ENCODE assay signal across 8 cellular contexts in the genomic region with DNA sequence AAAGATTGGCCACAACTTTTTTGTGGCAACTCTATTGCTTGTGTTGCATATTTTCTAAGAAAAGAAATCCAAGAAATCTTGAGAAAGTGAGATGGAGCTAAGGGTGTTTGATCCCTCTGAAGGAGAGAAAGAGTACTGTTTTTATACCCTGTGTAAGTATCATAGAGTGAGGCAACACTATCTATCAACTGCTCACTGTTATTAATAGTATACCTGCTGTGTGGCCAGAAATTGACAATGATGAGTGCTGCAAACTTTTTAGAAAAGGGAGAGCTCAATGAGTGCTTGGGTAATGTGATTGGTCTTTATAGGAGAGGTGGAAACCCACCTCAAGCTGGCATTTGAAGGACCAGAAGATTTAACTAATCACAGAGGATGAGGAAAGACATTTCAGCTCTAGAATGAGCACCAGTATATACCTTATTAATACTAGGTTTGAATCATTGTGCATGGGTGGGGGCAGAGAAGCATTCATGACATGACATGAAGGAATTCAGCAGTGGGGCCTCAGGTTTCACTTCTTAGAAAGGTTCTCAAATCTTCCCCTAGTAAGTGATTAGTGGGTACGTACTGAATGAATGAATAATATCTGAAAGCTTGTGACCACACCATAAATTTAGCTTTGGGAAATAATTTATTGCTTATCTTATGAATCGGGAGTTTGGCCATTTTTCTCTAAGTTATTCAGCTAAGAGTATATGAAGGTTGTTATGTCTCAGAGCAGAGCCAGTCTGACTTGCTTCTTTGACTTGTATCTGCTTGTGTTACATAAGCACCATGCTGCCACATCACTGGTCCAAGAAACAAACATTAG.
A peak's percentile ranks its signal among the peaks of the same experiment; 100 is the strongest.
DNase-seq lines count a peak whose midpoint lies in the region; ATAC-seq and TF ChIP-seq lines count a peak whose summit lies in the region.

No MANE protein-coding gene starts in this region.

- no peak overlapping the region for H2BK5ac ChIP-seq in H9 (ENCODE audit: insufficient read length, low read length)

- H3K4me3 Mint-ChIP-seq in activated CD8-positive, alpha-beta memory T cell treated with anti-CD3 and anti-CD28 coated beads, Interleukin-2, amount 10 ng/mL, durations not matched to agents 7 days and 5 days, result no peak overlapping the region
- no peak overlapping the region for H3K4me3 Mint-ChIP-seq in H9

- peak overlapping the region; percentile 37; the same call in 1 of the 2 replicates for H3K4me2 ChIP-seq in SK-N-SH
- peak overlapping the region; percentile 31 for H3K4me2 ChIP-seq in skeletal muscle satellite cell (ENCODE audit: low read length)
- H3K4me2 ChIP-seq in H9 (ENCODE audit: insufficient read depth, insufficient read length, low read length), result no peak overlapping the region

- H3K27ac Mint-ChIP-seq in activated CD8-positive, alpha-beta memory T cell treated with anti-CD3 and anti-CD28 coated beads, Interleukin-2, amount 10 ng/mL, durations not matched to agents 7 days and 5 days, result peak overlapping the region; percentile 59
- no peak overlapping the region for H3K27ac Mint-ChIP-seq in H9

- ATAC-seq in activated CD8-positive, alpha-beta memory T cell treated with anti-CD3 and anti-CD28 coated beads, Interleukin-2, amount 10 ng/mL, durations not matched to agents 7 days and 5 days, result no peak
- ATAC-seq in HG02623 (IDR thresholded peaks at IDR 0.05; ENCODE audit: unreplicated experiment), result peak; percentile 58

- H2BK12ac ChIP-seq in H9 (ENCODE audit: insufficient read length, low read depth, low read length), result no peak overlapping the region

- no peak overlapping the region for H2BK20ac ChIP-seq in H9 (ENCODE audit: low read depth, low read length, poor library complexity, severe bottlenecking)

- H3K9ac ChIP-seq in SK-N-SH (peak overlapping the region; percentile 10; the same call in 1 of the 2 replicates), skeletal muscle satellite cell (ENCODE audit: low read depth, low read length) (no peak overlapping the region), H9 (ENCODE audit: extremely low read depth, insufficient read length, low read length) (no peak overlapping the region)

- no peak overlapping the region for H2BK120ac ChIP-seq in H9 (ENCODE audit: low read depth, low read length, poor library complexity, severe bottlenecking)

- no peak overlapping the region for H3K4ac ChIP-seq in H9 (ENCODE audit: low read depth, low read length)

- H3K36me3 Mint-ChIP-seq in activated CD8-positive, alpha-beta memory T cell treated with anti-CD3 and anti-CD28 coated beads, Interleukin-2, amount 10 ng/mL, durations not matched to agents 7 days and 5 days, result peaks cover 83% of the 10 kb centered on the region
- peaks cover 5 to 82% (median 7%) of the 10 kb centered on the region in 3 experiments; a peak in 4 of 7 replicates for H3K36me3 Mint-ChIP-seq in H9 (ENCODE audit: insufficient read depth in 1 of 3, low read depth in 3 of 3)

- H3K4me1 ChIP-seq in SK-N-SH (ENCODE audit: control insufficient read depth in 1 of 2, insufficient read depth in 2 of 2, low read depth in 1 of 2, low read length in 1 of 2) (peaks cover 4% of the 10 kb centered on the region in 2 experiments; a peak in 2 of 4 replicates), skeletal muscle satellite cell (ENCODE audit: control insufficient read depth, insufficient read depth, low read length) (peaks cover 20% of the 10 kb centered on the region), H9 (ENCODE audit: insufficient read depth, low read length) (no peaks in the 10 kb centered on the region)

- no peak overlapping the region for H2AK5ac ChIP-seq in H9 (ENCODE audit: insufficient read length, low read length)

- no peak overlapping the region for H3K4me3 ChIP-seq in SK-N-SH (ENCODE audit: low read depth in 2 of 2, low read length in 1 of 2)
- H3K4me3 ChIP-seq in skeletal muscle satellite cell (ENCODE audit: low read length), result peak overlapping the region; percentile 17

- no peak for DNase-seq in activated CD8-positive, alpha-beta memory T cell treated with anti-CD3 and anti-CD28 coated beads, Interleukin-2, amount 10 ng/mL, durations not matched to agents 7 days and 5 days
- no peak for DNase-seq in activated CD8-positive, alpha-beta memory T cell treated with anti-CD3 and anti-CD28 coated beads, Interleukin-2, amount 50 U/mL, for 4 hours
- no peak for DNase-seq in SK-N-SH
- DNase-seq in middle frontal gyrus (ENCODE audit: extremely low spot score, low spot score), result no peak
- DNase-seq in H9, result no peak
- DNase-seq in hippocampal formation (lab: John Stamatoyannopoulos, UW), result no peak

- no peak overlapping the region for H4K91ac ChIP-seq in H9 (ENCODE audit: insufficient read length, low read depth, low read length)

- peak in 1 of 2 experiments; percentile 84; a peak in 3 of 4 replicates for TF ChIP-seq EP300 in SK-N-SH (IDR thresholded peaks at IDR 0.05; ENCODE audit: borderline replicate concordance in 1 of 2, low read depth in 1 of 2, low read length in 1 of 2)

- peaks cover 3 to 14% of the 10 kb centered on the region in 2 experiments for H3K36me3 ChIP-seq in SK-N-SH (replicated peaks in 1 of 2; ENCODE audit: control insufficient read depth in 1 of 2, insufficient read depth in 2 of 2, low read length in 1 of 2)
- peaks cover 5% of the 10 kb centered on the region for H3K36me3 ChIP-seq in skeletal muscle satellite cell (ENCODE audit: insufficient read depth, low read length)

- no peaks in the 10 kb centered on the region for H3K79me1 ChIP-seq in H9 (ENCODE audit: insufficient read depth, low read depth, low read length, poor library complexity, severe bottlenecking)

- H3K27ac ChIP-seq in SK-N-SH (ENCODE audit: low read depth in 2 of 2, low read length in 1 of 2) (peak overlapping the region in 1 of 2 experiments; percentile 67; a peak in 2 of 4 replicates), H9 (ENCODE audit: insufficient read length, low read depth, low read length) (no peak overlapping the region)

- WGBS in SK-N-SH (ENCODE audit: low lambda C conversion rate), result 16% methylated on average over 2 of the region's 2 CpGs
- no CpG with 5 or more reads among the region's 2 CpGs for WGBS in H9 (ENCODE audit: extremely low coverage, insufficient read length, low lambda C conversion rate)

- H3K56ac ChIP-seq in H9 (ENCODE audit: insufficient read length, low read depth, low read length), result no peak overlapping the region

- no peaks in the 10 kb centered on the region for H3K9me2 ChIP-seq in SK-N-SH

- H3K79me2 ChIP-seq in SK-N-SH (ENCODE audit: insufficient read depth) (no peaks in the 10 kb centered on the region), H9 (ENCODE audit: insufficient read depth, low read length) (no peaks in the 10 kb centered on the region)

- TF ChIP-seq CTCF in SK-N-SH (IDR thresholded peaks at IDR 0.05), result no peak
- TF ChIP-seq CTCF in H9 (conservative IDR thresholded peaks at IDR 0.05), result no peak

- CTCF ChIA-PET in activated CD8-positive, alpha-beta memory T cell treated with anti-CD3 and anti-CD28 coated beads, Interleukin-2, amount 10 ng/mL, durations not matched to agents 7 days and 5 days (lab: Charles Lee), result interaction anchor here (0.7 to 2.3 kb wide), 8 partner anchors 12 to 590 kb away, joined by 3 to 10 read pairs (median 4); no protein-coding TSS in a partner anchor
- CTCF ChIA-PET in SK-N-SH (lab: Yijun Ruan, JAX), result interaction anchor here (1.1 to 2.5 kb wide), 3 partner anchors 10 to 73 kb away, joined by 3 to 8 read pairs (median 3); no protein-coding TSS in a partner anchor

- no peak overlapping the region for H4K8ac ChIP-seq in H9 (replicated peaks; ENCODE audit: insufficient read length, low read depth, low read length)

- H2BK15ac ChIP-seq in H9 (ENCODE audit: low read depth, low read length), result no peak overlapping the region

- H3K9me3 Mint-ChIP-seq in activated CD8-positive, alpha-beta memory T cell treated with anti-CD3 and anti-CD28 coated beads, Interleukin-2, amount 10 ng/mL, durations not matched to agents 7 days and 5 days (ENCODE audit: low read depth), result no peaks in the 10 kb centered on the region
- H3K9me3 Mint-ChIP-seq in H9, result no peaks in the 10 kb centered on the region

- no peak overlapping the region; the same call in 1 of the 2 replicates for H2AFZ ChIP-seq in SK-N-SH (ENCODE audit: low read depth)
- no peak overlapping the region for H2AFZ ChIP-seq in H9 (ENCODE audit: low read length)

- H3T11ph ChIP-seq in H9 (ENCODE audit: low read length), result no peak overlapping the region

- no peaks in the 10 kb centered on the region for H3K23me2 ChIP-seq in H9 (ENCODE audit: insufficient read length, low read depth, low read length, poor library complexity, severe bottlenecking)

- TF ChIP-seq RAD21 in SK-N-SH (IDR thresholded peaks at IDR 0.05; ENCODE audit: low read length), result no peak

- H3K14ac ChIP-seq in H9 (ENCODE audit: insufficient read depth, low read length), result no peak overlapping the region

- H3K4me1 Mint-ChIP-seq in activated CD8-positive, alpha-beta memory T cell treated with anti-CD3 and anti-CD28 coated beads, Interleukin-2, amount 10 ng/mL, durations not matched to agents 7 days and 5 days, result peaks cover 73% of the 10 kb centered on the region
- peaks cover 2 to 3% of the 10 kb centered on the region in 2 experiments; a peak in 2 of 4 replicates for H3K4me1 Mint-ChIP-seq in H9

- peaks cover 21% of the 10 kb centered on the region for H3F3A ChIP-seq in SK-N-SH (replicated peaks; ENCODE audit: insufficient read depth)

- POLR2A ChIA-PET in SK-N-SH (lab: Yijun Ruan, JAX), result no interaction called here

- H4K20me1 ChIP-seq in SK-N-SH (ENCODE audit: insufficient read depth), result no peaks in the 10 kb centered on the region
- no peaks in the 10 kb centered on the region for H4K20me1 ChIP-seq in H9 (ENCODE audit: control insufficient read depth, insufficient read depth, insufficient read length)

- H3K23ac ChIP-seq in H9 (ENCODE audit: insufficient read length, low read depth, low read length), result no peak overlapping the region

- H3K9me3 ChIP-seq in SK-N-SH (no peaks in the 10 kb centered on the region), skeletal muscle satellite cell (replicated peaks; ENCODE audit: low read length) (no peaks in the 10 kb centered on the region), H9 (ENCODE audit: control insufficient read depth, low read depth, low read length) (no peaks in the 10 kb centered on the region)

- no peak overlapping the region for H3K18ac ChIP-seq in H9 (ENCODE audit: insufficient read length, low read depth, low read length)

- no peak overlapping the region for H4K5ac ChIP-seq in H9 (ENCODE audit: insufficient read length, low read depth, low read length)

- no peaks in the 10 kb centered on the region for H3K27me3 Mint-ChIP-seq in activated CD8-positive, alpha-beta memory T cell treated with anti-CD3 and anti-CD28 coated beads, Interleukin-2, amount 10 ng/mL, durations not matched to agents 7 days and 5 days
- H3K27me3 Mint-ChIP-seq in H9 (ENCODE audit: low read depth), result no peaks in the 10 kb centered on the region

- no peaks in the 10 kb centered on the region for H3K27me3 ChIP-seq in SK-N-SH (ENCODE audit: insufficient read depth)
- no peaks in the 10 kb centered on the region for H3K27me3 ChIP-seq in skeletal muscle satellite cell (ENCODE audit: control insufficient read depth, insufficient read depth, low read length)
- no peaks in the 10 kb centered on the region for H3K27me3 ChIP-seq in H9 (ENCODE audit: insufficient read depth, low read length)

TF ChIP-seq in SK-N-SH, 30 proteins besides CTCF, POLR2A, EP300 and RAD21 (continues in another document):
- TF ChIP-seq EZH2phosphoT487 (IDR thresholded peaks at IDR 0.05; ENCODE audit: borderline replicate concordance, low read depth) (no peak), RFX5 (IDR thresholded peaks at IDR 0.05; ENCODE audit: low read length) (no peak)
